Comparison of ENCODE assay signal across 18 cellular contexts in genomic region chr10:26621243-26621888, GRCh38.
DNase-seq lines count a peak whose midpoint lies in the region; ATAC-seq and TF ChIP-seq lines count a peak whose summit lies in the region.
"Had no signal": no experiment of that assay in that cellular context is flagged by ENCODE, and none has a peak within 500 bp of the region (broad histone marks: within the 10 kb centered on the region; RNA-seq: fewer than 3 reads in every experiment).

No MANE protein-coding gene starts in this region.

- H3K4me1 Mint-ChIP-seq in stimulated activated naive CD8-positive, alpha-beta T cell treated with anti-CD3 and anti-CD28 coated beads, Interleukin-15, Interleukin-2, amounts not matched to agents 100 ng/mL and 50 ng/mL, for 24 hours (ENCODE audit: low read depth) = peaks cover 18% of the 10 kb centered on the region
- no peaks in the 10 kb centered on the region for H3K4me1 Mint-ChIP-seq in endodermal cell

- H3K36me3 ChIP-seq in endodermal cell (ENCODE audit: control insufficient read depth, insufficient read depth, low read length) (no peaks in the 10 kb centered on the region), mucosa of stomach (ENCODE audit: control insufficient read depth, insufficient read depth, low read length) (no peaks in the 10 kb centered on the region)
- H3K36me3 ChIP-seq: MG63, thoracic aorta had no signal

- 97 to 98% methylated on average over 6 to 7 of the region's 7 CpGs for WGBS in endodermal cell (ENCODE audit: insufficient coverage in 1 of 2, insufficient read length in 1 of 2), 2 experiments

- H3K36me3 Mint-ChIP-seq in stimulated activated naive CD8-positive, alpha-beta T cell treated with anti-CD3 and anti-CD28 coated beads, Interleukin-15, Interleukin-2, amounts not matched to agents 100 ng/mL and 50 ng/mL, for 24 hours (ENCODE audit: low read depth) = no peaks in the 10 kb centered on the region
- H3K36me3 Mint-ChIP-seq in endodermal cell (ENCODE audit: low read depth) = no peaks in the 10 kb centered on the region
- H3K36me3 Mint-ChIP-seq: activated CD4-positive, alpha-beta memory T cell treated with anti-CD3 and anti-CD28 coated beads for 36 hours; activated naive CD4-positive, alpha-beta T cell treated with anti-CD3 and anti-CD28 coated beads, Interleukin-2, amount 50 U/mL, for 72 hours; naive B cell had no signal

- in situ Hi-C loops in ACHN (cut with HindIII; ENCODE audit: low pct_ligation_motif_present, low pct_unique_long_range_greater_than_20kb, low sequenced_read_pairs) = no loop called here

- ATAC-seq in stimulated activated naive CD8-positive, alpha-beta T cell treated with anti-CD3 and anti-CD28 coated beads, Interleukin-15, Interleukin-2, amounts not matched to agents 100 U/mL and 50 U/mL, for 24 hours = no peak
- ATAC-seq in GM18909 (IDR thresholded peaks at IDR 0.05; ENCODE audit: poor library complexity, unreplicated experiment) = no peak

- H3K9me3 Mint-ChIP-seq in stimulated activated naive CD8-positive, alpha-beta T cell treated with anti-CD3 and anti-CD28 coated beads, Interleukin-15, Interleukin-2, amounts not matched to agents 100 ng/mL and 50 ng/mL, for 24 hours = no peaks in the 10 kb centered on the region
- H3K9me3 Mint-ChIP-seq in endodermal cell = no peaks in the 10 kb centered on the region
- H3K9me3 Mint-ChIP-seq: activated CD4-positive, alpha-beta memory T cell treated with anti-CD3 and anti-CD28 coated beads for 36 hours; activated naive CD4-positive, alpha-beta T cell treated with anti-CD3 and anti-CD28 coated beads, Interleukin-2, amount 50 U/mL, for 72 hours; naive B cell had no signal

- H3K9me3 ChIP-seq in endodermal cell (ENCODE audit: control insufficient read depth, low read length) = no peaks in the 10 kb centered on the region
- H3K9me3 ChIP-seq in mucosa of stomach (ENCODE audit: control insufficient read depth, low read length) = no peaks in the 10 kb centered on the region
- H3K9me3 ChIP-seq: body of pancreas, MG63, thoracic aorta had no signal

- H3K27me3 ChIP-seq in endodermal cell (ENCODE audit: control insufficient read depth, insufficient read depth, low read length, poor library complexity, severe bottlenecking) (peaks cover 11% of the 10 kb centered on the region), mucosa of stomach (ENCODE audit: control insufficient read depth, insufficient read depth, low read length) (no peaks in the 10 kb centered on the region)
- H3K27me3 ChIP-seq: body of pancreas, MG63 had no signal

- H3K27ac Mint-ChIP-seq in stimulated activated naive CD8-positive, alpha-beta T cell treated with anti-CD3 and anti-CD28 coated beads, Interleukin-15, Interleukin-2, amounts not matched to agents 100 ng/mL and 50 ng/mL, for 24 hours = no peak overlapping the region
- H3K27ac Mint-ChIP-seq in endodermal cell = no peak overlapping the region
- H3K27ac Mint-ChIP-seq: activated CD4-positive, alpha-beta memory T cell treated with anti-CD3 and anti-CD28 coated beads for 36 hours; activated naive CD4-positive, alpha-beta T cell treated with anti-CD3 and anti-CD28 coated beads, Interleukin-2, amount 50 U/mL, for 72 hours; naive B cell had no signal

- H3K27ac ChIP-seq in endodermal cell (ENCODE audit: low read depth, low read length) = no peak overlapping the region
- H3K27ac ChIP-seq: thoracic aorta, VCaP had no signal

- DNase-seq in stimulated activated naive CD8-positive, alpha-beta T cell treated with anti-CD3 and anti-CD28 coated beads, Interleukin-15, Interleukin-2, amounts not matched to agents 100 U/mL and 50 U/mL, for 24 hours = no peak
- no peak for DNase-seq in endodermal cell
- DNase-seq in ACHN = no peak
- no peak for DNase-seq in effector CD8-positive, alpha-beta T cell (lab: John Stamatoyannopoulos, UW)
- no peak for DNase-seq in SIG-M5 treated with dmso at 0.1 percent for 504 hours (lab: John Stamatoyannopoulos, UW; ENCODE audit: unreplicated experiment)
- DNase-seq: cortex of kidney, DND-41, naive B cell, NCI-H187 treated with DMSO at 0.1 percent for 48 hours had no signal

- H3K4me3 ChIP-seq in endodermal cell (ENCODE audit: low read length) = no peak overlapping the region
- H3K4me3 ChIP-seq in mucosa of stomach (ENCODE audit: low read length) = peak overlapping the region; percentile 49

- H3K27me3 Mint-ChIP-seq in stimulated activated naive CD8-positive, alpha-beta T cell treated with anti-CD3 and anti-CD28 coated beads, Interleukin-15, Interleukin-2, amounts not matched to agents 100 ng/mL and 50 ng/mL, for 24 hours = peaks cover 40% of the 10 kb centered on the region
- peaks cover 31% of the 10 kb centered on the region for H3K27me3 Mint-ChIP-seq in endodermal cell (ENCODE audit: insufficient read depth)

- peak overlapping the region; percentile 35 for H3K4me3 Mint-ChIP-seq in stimulated activated naive CD8-positive, alpha-beta T cell treated with anti-CD3 and anti-CD28 coated beads, Interleukin-15, Interleukin-2, amounts not matched to agents 100 ng/mL and 50 ng/mL, for 24 hours
- H3K4me3 Mint-ChIP-seq in endodermal cell = peak overlapping the region; percentile 62
- H3K4me3 Mint-ChIP-seq: activated CD4-positive, alpha-beta memory T cell treated with anti-CD3 and anti-CD28 coated beads for 36 hours had no signal

- no peaks in the 10 kb centered on the region for H3K4me1 ChIP-seq in endodermal cell (ENCODE audit: control insufficient read depth, insufficient read depth, low read length)
- peaks cover 8% of the 10 kb centered on the region for H3K4me1 ChIP-seq in mucosa of stomach (ENCODE audit: control insufficient read depth, insufficient read depth, low read length)

- no peak for TF ChIP-seq CTCF in endodermal cell (conservative IDR thresholded peaks at IDR 0.05)

- H3K9ac ChIP-seq in endodermal cell (ENCODE audit: extremely low read depth, low read length, poor library complexity, severe bottlenecking) (no peak overlapping the region), mucosa of stomach (ENCODE audit: low read length) (peak overlapping the region; percentile 60)
